21 cellular contexts compared by ENCODE assay signal in the genomic region with DNA sequence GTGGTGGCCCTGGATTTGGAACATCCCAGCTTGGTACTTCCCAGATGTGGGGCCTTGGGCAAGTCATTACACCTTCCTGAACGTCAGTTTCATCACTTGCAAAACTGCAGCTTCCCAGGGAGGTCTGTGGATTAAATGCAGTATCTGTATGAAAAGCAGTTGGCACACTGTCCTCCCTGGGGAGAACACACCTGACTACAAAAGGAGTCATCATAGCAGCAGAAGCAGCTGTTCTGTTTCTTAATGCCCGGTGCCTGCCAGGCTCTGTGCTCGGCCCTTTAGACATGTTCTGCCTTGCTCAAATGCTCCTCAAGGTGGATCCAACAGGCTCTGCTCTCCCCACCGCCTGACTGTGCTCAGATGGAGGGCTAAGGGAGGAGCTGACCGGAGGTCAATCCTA.
"Had no signal": no experiment of that assay in that cellular context is flagged by ENCODE, and none has a peak within 500 bp of the region (broad histone marks: within the 10 kb centered on the region; RNA-seq: fewer than 3 reads in every experiment).

No MANE protein-coding gene starts in this region.

- H3K27ac Mint-ChIP-seq: activated CD8-positive, alpha-beta memory T cell treated with anti-CD3 and anti-CD28 coated beads, Interleukin-2, amount 10 ng/mL, durations not matched to agents 7 days and 5 days; activated T-cell treated with anti-CD3 and anti-CD28 coated beads, Interleukin-2, amount 50 U/mL, for 24 hours; natural killer cell; T-helper 2 cell treated with Interferon-gamma antibody and Interleukin-4, amounts not matched to agents 5 μg/mL and 100 μg/mL, for 36 hours had no signal

- H3K4me1 Mint-ChIP-seq: activated CD8-positive, alpha-beta memory T cell treated with anti-CD3 and anti-CD28 coated beads, Interleukin-2, amount 10 ng/mL, durations not matched to agents 7 days and 5 days; natural killer cell had no signal

- DNase-seq: activated CD4-positive, alpha-beta T cell treated with anti-CD3 and anti-CD28 coated beads, Interleukin-2, amount 50 U/mL, for 4 hours; activated CD4-positive, CD25-positive, alpha-beta regulatory T cell treated with anti-CD3 and anti-CD28 coated beads, Interleukin-2, amount 50 U/mL, for 72 hours; activated CD8-positive, alpha-beta memory T cell treated with anti-CD3 and anti-CD28 coated beads, Interleukin-2, amount 10 ng/mL, durations not matched to agents 7 days and 5 days; activated effector memory CD4-positive, alpha-beta T cell treated with Interleukin-2 at 50 U/mL for 16 hours; activated T-cell treated with anti-CD3 and anti-CD28 coated beads, Interleukin-2, amount 50 U/mL, for 24 hours; adrenal gland; caudate nucleus; islet precursor cell; mucosa of descending colon; natural killer cell; nucleus accumbens; posterior cingulate gyrus; stimulated activated CD4-positive, alpha-beta T cell treated with anti-CD3 and anti-CD28 coated beads, Interleukin-4, amount 100 ng/mL, for 1 hour; stimulated activated naive CD4-positive, alpha-beta T cell; substantia nigra; SW 1271; transverse colon had no signal

- H3K36me3 ChIP-seq: adrenal gland, transverse colon had no signal

- H3K27me3 Mint-ChIP-seq: activated CD8-positive, alpha-beta memory T cell treated with anti-CD3 and anti-CD28 coated beads, Interleukin-2, amount 10 ng/mL, durations not matched to agents 7 days and 5 days; activated naive CD4-positive, alpha-beta T cell treated with anti-CD3 and anti-CD28 coated beads, Interleukin-2, amount 50 U/mL, for 24 hours; activated T-cell treated with anti-CD3 and anti-CD28 coated beads, Interleukin-2, amount 50 U/mL, for 24 hours had no signal

- H3K4me3 Mint-ChIP-seq: activated CD8-positive, alpha-beta memory T cell treated with anti-CD3 and anti-CD28 coated beads, Interleukin-2, amount 10 ng/mL, durations not matched to agents 7 days and 5 days; activated naive CD4-positive, alpha-beta T cell treated with anti-CD3 and anti-CD28 coated beads, Interleukin-2, amount 50 U/mL, for 24 hours; activated T-cell treated with anti-CD3 and anti-CD28 coated beads, Interleukin-2, amount 50 U/mL, for 24 hours; natural killer cell; T-helper 2 cell treated with Interferon-gamma antibody and Interleukin-4, amounts not matched to agents 5 μg/mL and 100 μg/mL, for 36 hours had no signal

- H3K4me1 ChIP-seq: adrenal gland, transverse colon had no signal

- ATAC-seq: activated CD8-positive, alpha-beta memory T cell treated with anti-CD3 and anti-CD28 coated beads, Interleukin-2, amount 10 ng/mL, durations not matched to agents 7 days and 5 days; left lobe of liver; mucosa of descending colon; natural killer cell had no signal

- H3K27ac ChIP-seq: adrenal gland, hepatocyte, transverse colon had no signal

- H3K4me3 ChIP-seq: adrenal gland, hepatocyte, mucosa of descending colon, transverse colon had no signal

- H3K9me3 Mint-ChIP-seq: activated naive CD4-positive, alpha-beta T cell treated with anti-CD3 and anti-CD28 coated beads, Interleukin-2, amount 50 U/mL, for 24 hours; activated T-cell treated with anti-CD3 and anti-CD28 coated beads, Interleukin-2, amount 50 U/mL, for 24 hours; natural killer cell; T-helper 2 cell treated with Interferon-gamma antibody and Interleukin-4, amounts not matched to agents 5 μg/mL and 100 μg/mL, for 36 hours had no signal

- H3K27me3 ChIP-seq: adrenal gland, hepatocyte, transverse colon had no signal

- H3K9me3 ChIP-seq: adrenal gland, mucosa of descending colon, transverse colon had no signal
